ENCODE assay signal across 22 cellular contexts in genomic region chr14:68297011-68297410, GRCh38.
DNase-seq lines count a peak whose midpoint lies in the region; ATAC-seq and TF ChIP-seq lines count a peak whose summit lies in the region.
"Had no signal": no experiment of that assay in that cellular context is flagged by ENCODE, and none has a peak within 500 bp of the region (broad histone marks: within the 10 kb centered on the region; RNA-seq: fewer than 3 reads in every experiment).

No MANE protein-coding gene starts in this region.

- no peak overlapping the region for H3K23ac ChIP-seq in trophoblast cell (ENCODE audit: low read length)

- peaks cover 3% of the 10 kb centered on the region for H3K79me2 ChIP-seq in trophoblast cell (ENCODE audit: control insufficient read depth, insufficient read depth, low read length, poor library complexity)

- H3K4me1 Mint-ChIP-seq in activated naive CD8-positive, alpha-beta T cell treated with anti-CD3 and anti-CD28 coated beads for 36 hours = peaks cover 41% of the 10 kb centered on the region

- peaks cover 5% of the 10 kb centered on the region for H3K9me3 Mint-ChIP-seq in activated naive CD8-positive, alpha-beta T cell treated with anti-CD3 and anti-CD28 coated beads for 36 hours

- H3K36me3 Mint-ChIP-seq in activated naive CD8-positive, alpha-beta T cell treated with anti-CD3 and anti-CD28 coated beads for 36 hours = peaks cover 36% of the 10 kb centered on the region

- TF ChIP-seq CTCF in AG10803 (conservative IDR thresholded peaks at IDR 0.05; ENCODE audit: low read length) (no peak), fibroblast of villous mesenchyme (IDR thresholded peaks at IDR 0.05; ENCODE audit: insufficient read depth, low read depth, low read length) (no peak)

- DNase-seq in AG10803 (ENCODE audit: low read depth) (peak; percentile 69), SK-N-MC (ENCODE audit: low read depth, low spot score) (no peak), fibroblast of villous mesenchyme (ENCODE audit: low read depth) (peak; percentile 92), trophoblast cell (no peak), sciatic nerve (ENCODE audit: low spot score) (no peak)
- no peak for DNase-seq in activated naive CD8-positive, alpha-beta T cell treated with anti-CD3 and anti-CD28 coated beads for 36 hours
- DNase-seq: 8988T; CD8-positive, alpha-beta memory T cell; DND-41; MM.1S; NCI-H1092 treated with DMSO at 0.1 percent for 48 hours; NCI-H146; NCI-H2081 treated with DMSO at 0.1 percent for 48 hours; NCI-H510A; NCI-H748 treated with DMSO at 0.1 percent for 48 hours; NK-92 treated with Interleukin-12 subunit alpha and Interleukin-12 subunit beta, amount 100 ng/mL, for 24 hours; OCI-M1; Right ventricle myocardium superior; SK-N-SH had no signal

- H2BK12ac ChIP-seq in trophoblast cell (ENCODE audit: low read length) = no peak overlapping the region

- H3K27me3 ChIP-seq in trophoblast cell (ENCODE audit: insufficient read depth, low read length) = no peaks in the 10 kb centered on the region

- no peak overlapping the region for H3K4me3 Mint-ChIP-seq in activated naive CD8-positive, alpha-beta T cell treated with anti-CD3 and anti-CD28 coated beads for 36 hours
- H3K4me3 Mint-ChIP-seq: CD8-positive, alpha-beta memory T cell; IgD-negative memory B cell had no signal

- no peak overlapping the region for H3K14ac ChIP-seq in trophoblast cell (ENCODE audit: low read length)

- H3K27ac Mint-ChIP-seq in activated naive CD8-positive, alpha-beta T cell treated with anti-CD3 and anti-CD28 coated beads for 36 hours = no peak overlapping the region
- H3K27ac Mint-ChIP-seq: CD8-positive, alpha-beta memory T cell; IgD-negative memory B cell had no signal

- intact Hi-C loops in sciatic nerve (cut with DNase I) = no loop called here

- no CpG with 5 or more reads among the region's 4 CpGs for WGBS in trophoblast cell (ENCODE audit: extremely low coverage, insufficient coverage, insufficient read length)

- H3K9ac ChIP-seq in SK-N-MC (ENCODE audit: insufficient read length) (no peak overlapping the region), trophoblast cell (ENCODE audit: low read length) (no peak overlapping the region)
- H3K9ac ChIP-seq: SK-N-SH had no signal

- H3K4me2 ChIP-seq in trophoblast cell (ENCODE audit: low read length) = no peak overlapping the region
- H3K4me2 ChIP-seq: SK-N-SH had no signal

- H2BK120ac ChIP-seq in trophoblast cell (ENCODE audit: insufficient read depth, low read length, poor library complexity) = peak overlapping the region; percentile 74

- H2BK5ac ChIP-seq in trophoblast cell (ENCODE audit: low read depth, low read length, poor library complexity) = no peak overlapping the region

- H3K79me1 ChIP-seq in trophoblast cell (ENCODE audit: low read length) = peaks cover 42% of the 10 kb centered on the region

- peaks cover 19 to 26% of the 10 kb centered on the region in 2 experiments for H3K4me1 ChIP-seq in trophoblast cell (ENCODE audit: control insufficient read depth in 1 of 2, insufficient read depth in 2 of 2, low read length in 2 of 2)

- H4K91ac ChIP-seq in trophoblast cell (ENCODE audit: low read depth, low read length) = no peak overlapping the region

- no peak overlapping the region for H2AK5ac ChIP-seq in trophoblast cell (ENCODE audit: low read length)

- H2AFZ ChIP-seq in trophoblast cell (ENCODE audit: insufficient read depth, low read length, poor library complexity) = no peak overlapping the region

- H3K18ac ChIP-seq in trophoblast cell (ENCODE audit: low read length) = no peak overlapping the region

- H3K27me3 Mint-ChIP-seq in activated naive CD8-positive, alpha-beta T cell treated with anti-CD3 and anti-CD28 coated beads for 36 hours = no peaks in the 10 kb centered on the region
- H3K27me3 Mint-ChIP-seq: IgD-negative memory B cell had no signal

- H3K27ac ChIP-seq in SK-N-MC = peak overlapping the region; percentile 76
- H3K27ac ChIP-seq in trophoblast cell (ENCODE audit: low read depth, low read length) = no peak overlapping the region

- H3K36me3 ChIP-seq in SK-N-MC (ENCODE audit: insufficient read depth, low read length) = no peaks in the 10 kb centered on the region
- H3K36me3 ChIP-seq in trophoblast cell (ENCODE audit: control insufficient read depth in 1 of 2, insufficient read depth in 2 of 2, low read length in 2 of 2) = peaks cover 0 to under 1% of the 10 kb centered on the region in 2 experiments

- ATAC-seq in GM18520 (IDR thresholded peaks at IDR 0.05; ENCODE audit: unreplicated experiment) (no peak), GM21367 (IDR thresholded peaks at IDR 0.05; ENCODE audit: unreplicated experiment) (no peak), sciatic nerve (no peak)

- H3K4ac ChIP-seq in trophoblast cell (ENCODE audit: low read depth, low read length) = no peak overlapping the region

- H4K12ac ChIP-seq in trophoblast cell (ENCODE audit: low read depth, low read length) = no peak overlapping the region

- no peak overlapping the region for H4K8ac ChIP-seq in trophoblast cell (ENCODE audit: low read depth, low read length)

- H3K4me3 ChIP-seq in AG10803 (ENCODE audit: low read length) (no peak overlapping the region), SK-N-MC (no peak overlapping the region), fibroblast of villous mesenchyme (ENCODE audit: low read depth, low read length) (no peak overlapping the region), trophoblast cell (ENCODE audit: low read depth, low read length) (no peak overlapping the region)

- H3K9me3 ChIP-seq in SK-N-MC (ENCODE audit: low read depth, low read length) (no peaks in the 10 kb centered on the region), trophoblast cell (ENCODE audit: insufficient read depth, low read depth, low read length) (peaks cover 1% of the 10 kb centered on the region)
- H3K9me3 ChIP-seq: SK-N-SH had no signal

Comparison
In these comparisons a context has a peak if more than half of its experiments do, and no peak if none do; other contexts are left out.
1. DNase-seq: peak in AG10803 (single experiment) and fibroblast of villous mesenchyme (single experiment); none in SK-N-MC (single experiment), trophoblast cell (0 of 2), activated naive CD8-positive, alpha-beta T cell treated with anti-CD3 and anti-CD28 coated beads for 36 hours (single experiment) and sciatic nerve (single experiment).